ENCODE assay signal across 15 cellular contexts in the genomic region with DNA sequence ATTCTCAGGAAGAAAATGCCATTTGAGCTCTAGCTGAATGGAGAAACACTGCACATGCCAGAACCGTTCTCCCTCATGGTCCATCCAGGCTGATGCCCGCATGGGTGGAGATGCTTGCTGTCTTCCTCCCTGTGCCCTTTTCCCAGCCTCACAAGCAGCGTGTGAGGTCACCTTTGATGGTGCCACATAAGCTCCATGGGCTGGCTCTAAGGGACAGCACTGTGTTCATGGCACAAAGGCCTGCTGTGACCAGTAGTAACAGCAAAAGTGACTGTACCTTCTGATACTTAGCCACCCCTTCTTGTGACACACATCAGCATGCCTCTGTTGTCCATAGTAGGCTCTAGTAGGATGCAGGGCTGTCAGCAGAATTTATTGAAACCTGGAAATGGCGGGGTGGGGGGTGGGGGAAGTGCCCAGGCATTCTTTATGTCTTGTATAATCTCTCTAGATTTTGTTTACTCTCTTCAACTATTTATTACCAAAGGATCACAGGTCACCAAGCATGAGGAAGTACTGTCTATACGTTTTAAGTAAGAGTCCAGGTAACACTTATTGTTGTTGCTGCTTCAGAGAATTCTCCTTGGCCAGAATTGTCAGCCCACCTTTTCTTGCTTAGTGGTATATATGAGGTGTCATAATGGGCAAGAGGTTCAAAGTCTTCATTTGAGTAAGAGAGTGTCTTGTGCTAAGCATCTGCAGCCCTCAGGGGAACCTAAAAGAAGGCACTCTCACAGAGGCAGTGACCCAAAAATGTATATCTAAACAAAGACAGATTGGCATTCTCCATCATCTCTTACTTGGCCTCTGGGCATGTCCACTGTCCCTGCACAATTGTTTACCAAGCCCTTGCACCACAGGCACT. TPM values are rescaled to one million over a fixed set of nuclear protein-coding genes. Genes with fewer than 3 reads are reported as not detected.
DNase-seq lines count a peak whose midpoint lies in the region; ATAC-seq lines count a peak whose summit lies in the region.
"Had no signal": no experiment of that assay in that cellular context is flagged by ENCODE, and none has a peak within 500 bp of the region (broad histone marks: within the 10 kb centered on the region; RNA-seq: fewer than 3 reads in every experiment).

No MANE protein-coding gene starts in this region.

- peaks cover 13% of the 10 kb centered on the region for H3K36me3 Mint-ChIP-seq in activated naive CD4-positive, alpha-beta T cell treated with anti-CD3 and anti-CD28 coated beads, Interleukin-2, amount 50 U/mL, for 24 hours
- H3K36me3 Mint-ChIP-seq in T-cell: no peaks in the 10 kb centered on the region
- H3K36me3 Mint-ChIP-seq in stimulated activated effector memory CD8-positive, alpha-beta T cell treated with anti-CD3 and anti-CD28 coated beads, Interleukin-12 subunit alpha, Interleukin-12 subunit beta, amount 100 ng/mL, for 72 hours: peaks cover 6% of the 10 kb centered on the region

- no peak for ATAC-seq in T-cell (replicated peaks in 1 of 4)
- ATAC-seq in stimulated activated effector memory CD8-positive, alpha-beta T cell treated with anti-CD3 and anti-CD28 coated beads, Interleukin-12 subunit alpha, Interleukin-12 subunit beta, amount 100 ng/mL, for 72 hours: peak; percentile 85
- ATAC-seq in HG03469 (IDR thresholded peaks at IDR 0.05; ENCODE audit: unreplicated experiment): no peak

- no peak overlapping the region for H3K4me3 Mint-ChIP-seq in activated naive CD4-positive, alpha-beta T cell treated with anti-CD3 and anti-CD28 coated beads, Interleukin-2, amount 50 U/mL, for 24 hours
- H3K4me3 Mint-ChIP-seq in T-cell: no peak overlapping the region
- no peak overlapping the region for H3K4me3 Mint-ChIP-seq in stimulated activated effector memory CD8-positive, alpha-beta T cell treated with anti-CD3 and anti-CD28 coated beads, Interleukin-12 subunit alpha, Interleukin-12 subunit beta, amount 100 ng/mL, for 72 hours

- CTCF ChIA-PET in T-cell (lab: Charles Lee): no interaction called here

- H3K4me1 Mint-ChIP-seq in activated naive CD4-positive, alpha-beta T cell treated with anti-CD3 and anti-CD28 coated beads, Interleukin-2, amount 50 U/mL, for 24 hours: peaks cover 95% of the 10 kb centered on the region
- peaks cover 75 to 96% (median 86%) of the 10 kb centered on the region in 3 donors for H3K4me1 Mint-ChIP-seq in T-cell
- peaks cover 94% of the 10 kb centered on the region for H3K4me1 Mint-ChIP-seq in stimulated activated effector memory CD8-positive, alpha-beta T cell treated with anti-CD3 and anti-CD28 coated beads, Interleukin-12 subunit alpha, Interleukin-12 subunit beta, amount 100 ng/mL, for 72 hours

- peak overlapping the region; percentile 89 for H3K27ac Mint-ChIP-seq in activated naive CD4-positive, alpha-beta T cell treated with anti-CD3 and anti-CD28 coated beads, Interleukin-2, amount 50 U/mL, for 24 hours
- peak overlapping the region; percentile 53 to 81 for H3K27ac Mint-ChIP-seq in T-cell
- H3K27ac Mint-ChIP-seq in stimulated activated effector memory CD8-positive, alpha-beta T cell treated with anti-CD3 and anti-CD28 coated beads, Interleukin-12 subunit alpha, Interleukin-12 subunit beta, amount 100 ng/mL, for 72 hours: peak overlapping the region; percentile 65

- no peak for DNase-seq in activated naive CD4-positive, alpha-beta T cell treated with anti-CD3 and anti-CD28 coated beads, Interleukin-2, amount 50 U/mL, for 16 hours
- DNase-seq in T-cell (no peak), left kidney (ENCODE audit: low read depth, low spot score) (peak; percentile 78), putamen (ENCODE audit: low spot score) (no peak), superior temporal gyrus (ENCODE audit: extremely low spot score) (no peak)
- DNase-seq in stimulated activated effector memory CD8-positive, alpha-beta T cell treated with anti-CD3 and anti-CD28 coated beads, Interleukin-12 subunit alpha, Interleukin-12 subunit beta, amount 100 ng/mL, for 72 hours (ENCODE audit: low spot score in 2 of 2): no peak
- DNase-seq: activated CD4-positive, alpha-beta T cell treated with anti-CD3 and anti-CD28 coated beads, Interleukin-2, amount 50 U/mL, for 4 hours; activated gamma-delta T cell; dorsolateral prefrontal cortex; esophagus squamous epithelium; NCI-H1436 treated with DMSO at 0.1 percent for 48 hours; NCI-H2171 treated with DMSO at 0.1 percent for 48 hours; stimulated activated CD4-positive, alpha-beta T cell treated with anti-CD3 and anti-CD28 coated beads, Interleukin-15, amount 100 ng/mL, for 24 hours had no signal

- H3K27me3 Mint-ChIP-seq in activated naive CD4-positive, alpha-beta T cell treated with anti-CD3 and anti-CD28 coated beads, Interleukin-2, amount 50 U/mL, for 24 hours: no peaks in the 10 kb centered on the region
- H3K27me3 Mint-ChIP-seq in T-cell: no peaks in the 10 kb centered on the region

- no peaks in the 10 kb centered on the region for H3K9me3 Mint-ChIP-seq in activated naive CD4-positive, alpha-beta T cell treated with anti-CD3 and anti-CD28 coated beads, Interleukin-2, amount 50 U/mL, for 24 hours
- no peaks in the 10 kb centered on the region for H3K9me3 Mint-ChIP-seq in T-cell
- no peaks in the 10 kb centered on the region for H3K9me3 Mint-ChIP-seq in stimulated activated effector memory CD8-positive, alpha-beta T cell treated with anti-CD3 and anti-CD28 coated beads, Interleukin-12 subunit alpha, Interleukin-12 subunit beta, amount 100 ng/mL, for 72 hours

- POLR2A ChIA-PET in T-cell (lab: Charles Lee): no interaction called here

RNA-seq across cellular contexts. Expression of a gene that starts 56.5 kb away (rescaled TPM):
- total RNA-seq in T-cell: 100 to 1,000 TPM; 130 to 161 (median 140) TPM
